In genomic region chr1:205809942-205810345, GRCh38 we compare ENCODE assay signal across 2 cellular contexts.
TF ChIP-seq lines count a peak whose summit lies in the region.

No MANE protein-coding gene starts in this region.

TF ChIP-seq in A549, 52 proteins besides CTCF, POLR2A, EP300 and RAD21:
- TF ChIP-seq USF2 (IDR thresholded peaks at IDR 0.05) (no peak), MAFK (IDR thresholded peaks at IDR 0.05; ENCODE audit: partially characterized antibody) (peak; percentile 73), SREBF2 (IDR thresholded peaks at IDR 0.05) (no peak)

TF ChIP-seq in GM12878, 131 proteins besides CTCF, POLR2A, EP300 and RAD21:
- no peak for TF ChIP-seq ETV6 (conservative IDR thresholded peaks at IDR 0.05 in 1 of 2, IDR thresholded peaks at IDR 0.05 in 1 of 2; ENCODE audit: borderline replicate concordance in 1 of 2, low read depth in 1 of 2)
- TF ChIP-seq NFXL1 (IDR thresholded peaks at IDR 0.05; ENCODE audit: borderline replicate concordance): no peak
